Comparison of ENCODE assay signal across 1 cellular context in the genomic region with DNA sequence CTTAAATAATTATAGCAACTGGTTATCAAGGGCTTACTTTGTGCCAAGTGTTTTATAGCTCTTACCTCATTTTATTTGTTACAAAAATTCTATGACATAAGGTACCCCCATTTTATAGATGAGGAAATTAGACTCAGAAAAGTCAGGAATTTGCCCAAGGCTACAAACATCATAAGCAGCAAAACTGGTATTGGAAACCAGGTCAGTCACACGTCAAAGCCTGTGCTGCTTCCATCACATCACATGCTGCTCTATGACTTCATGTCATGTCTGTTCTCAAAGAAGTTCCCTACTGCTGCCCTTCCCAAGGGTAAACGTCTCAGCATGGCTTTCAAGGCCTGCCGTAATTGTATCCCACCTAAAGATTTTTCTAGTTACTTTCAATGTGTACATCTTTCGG.
TF ChIP-seq lines count a peak whose summit lies in the region.

No MANE protein-coding gene starts in this region.

TF ChIP-seq in HCT116, 20 proteins besides CTCF, POLR2A, EP300 and RAD21:
- TF ChIP-seq, protein P1, sequence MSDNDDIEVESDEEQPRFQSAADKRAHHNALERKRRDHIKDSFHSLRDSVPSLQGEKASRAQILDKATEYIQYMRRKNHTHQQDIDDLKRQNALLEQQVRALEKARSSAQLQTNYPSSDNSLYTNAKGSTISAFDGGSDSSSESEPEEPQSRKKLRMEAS (IDR thresholded peaks at IDR 0.05) = no peak
- TF ChIP-seq CEBPB (IDR thresholded peaks at IDR 0.05; ENCODE audit: low read depth) (no peak), ATF3 (IDR thresholded peaks at IDR 0.05) (no peak), EZH2 (IDR thresholded peaks at IDR 0.05) (no peak), ELF1 (IDR thresholded peaks at IDR 0.05; ENCODE audit: borderline replicate concordance, low read depth) (no peak), CBX3 (IDR thresholded peaks at IDR 0.05; ENCODE audit: low read depth) (no peak), JUND (IDR thresholded peaks at IDR 0.05) (no peak), SRF (IDR thresholded peaks at IDR 0.05; ENCODE audit: low read depth) (no peak), FOSL1 (IDR thresholded peaks at IDR 0.05; ENCODE audit: low read depth) (no peak)
